In the genomic region with DNA sequence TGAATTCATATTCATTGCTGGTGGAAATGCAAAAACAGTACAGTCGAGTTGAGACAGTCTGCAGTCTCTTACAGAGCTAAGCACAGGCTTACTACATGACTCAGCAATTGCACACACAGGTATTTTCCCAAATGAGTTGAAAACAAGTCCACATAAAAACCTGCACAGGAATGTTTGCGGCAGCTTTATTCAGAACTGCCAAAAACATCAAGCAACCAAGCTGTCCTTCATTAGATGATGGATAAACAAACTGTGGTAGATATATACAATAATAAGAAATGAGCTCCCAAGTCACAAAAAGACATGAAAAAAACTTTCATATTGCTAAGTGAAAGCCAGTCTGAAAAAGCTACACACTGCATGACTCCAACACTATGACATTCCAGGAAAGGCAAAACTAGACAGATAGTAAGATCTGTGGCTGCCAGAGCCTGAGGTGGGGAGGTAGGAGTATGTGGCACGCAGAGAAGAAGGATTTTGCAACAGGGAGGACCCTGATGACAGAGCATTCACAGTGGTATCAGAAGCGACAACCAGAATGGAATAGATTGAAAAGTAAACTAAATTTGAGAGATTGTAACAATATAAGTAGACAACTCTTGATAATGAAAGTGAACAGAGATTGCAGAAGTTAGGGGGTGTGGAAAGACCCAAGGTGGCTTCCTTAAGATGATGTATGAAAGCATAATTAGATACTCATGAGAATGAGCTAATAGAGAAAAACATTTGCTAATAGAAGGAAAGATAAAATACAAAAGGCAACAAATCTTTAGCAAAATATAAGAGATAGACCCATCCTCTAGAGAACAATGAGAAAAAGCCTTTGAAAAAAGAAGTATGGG, we compare ENCODE assay signal across 9 cellular contexts. TPM values are rescaled to one million over a fixed set of nuclear protein-coding genes. Genes with fewer than 3 reads are reported as not detected.
DNase-seq lines count a peak whose midpoint lies in the region; ATAC-seq and TF ChIP-seq lines count a peak whose summit lies in the region.
"Had no signal": no experiment of that assay in that cellular context is flagged by ENCODE, and none has a peak within 500 bp of the region (broad histone marks: within the 10 kb centered on the region; RNA-seq: fewer than 3 reads in every experiment).

No MANE protein-coding gene starts in this region.

- peaks cover 0 to 6% of the 10 kb centered on the region in 2 donors for H3K4me1 ChIP-seq in left lung

- DNase-seq in AG20443 (ENCODE audit: low spot score) (peak; percentile 29), HCEC 1CT (peak; percentile 11), astrocyte of the hippocampus (ENCODE audit: low read depth, low spot score) (peak; percentile 87), left lung (no peak), NCI-H2107 (lab: John Stamatoyannopoulos, UW) (no peak)
- DNase-seq: KBM-7 had no signal

- peak overlapping the region in 1 of 2 donors; percentile 17 for H3K27ac ChIP-seq in left lung

- intact Hi-C loops in left lung (cut with DNase I) = no loop called here

- no peak overlapping the region for H3K4me3 ChIP-seq in left lung

- no peaks in the 10 kb centered on the region for H3K9me3 ChIP-seq in left lung

- H3K36me3 ChIP-seq in left lung = no peaks in the 10 kb centered on the region

- no peak for TF ChIP-seq CTCF in left lung (IDR thresholded peaks at IDR 0.05)

- ATAC-seq in left lung = peak; percentile 93
- ATAC-seq in HG03571 (IDR thresholded peaks at IDR 0.05; ENCODE audit: unreplicated experiment) = no peak
- no peak for ATAC-seq in GM21526 (IDR thresholded peaks at IDR 0.05; ENCODE audit: low FRiP score, unreplicated experiment)
- ATAC-seq in GM21447 (IDR thresholded peaks at IDR 0.05; ENCODE audit: unreplicated experiment) = no peak

- H3K27me3 ChIP-seq in left lung = no peaks in the 10 kb centered on the region

RNA-seq across cellular contexts. Expression of gene TSC22D1, which starts 52.7 kb away (rescaled TPM):
- 100 to 1,000 TPM in 1 of 2 donors, 10 to 100 TPM in 1; 95.4 to 103 TPM for total RNA-seq in left lung

Comparison
In these comparisons a context has a peak if more than half of its experiments do, and no peak if none do; other contexts are left out.
1. DNase-seq: peak in AG20443 (single experiment), HCEC 1CT (single experiment) and astrocyte of the hippocampus (single experiment); none in left lung (0 of 2) and NCI-H2107 (single experiment).